Comparison of ENCODE assay signal across 21 cellular contexts in genomic region chr1:224732367-224733006, GRCh38.
A peak's percentile ranks its signal among the peaks of the same experiment; 100 is the strongest.
DNase-seq lines count a peak whose midpoint lies in the region; ATAC-seq, FAIRE-seq and TF ChIP-seq lines count a peak whose summit lies in the region.
"Had no signal": no experiment of that assay in that cellular context is flagged by ENCODE, and none has a peak within 500 bp of the region (broad histone marks: within the 10 kb centered on the region; RNA-seq: fewer than 3 reads in every experiment).

No MANE protein-coding gene starts in this region.

- H3K9me3 ChIP-seq in HepG2 (ENCODE audit: low read length), result no peaks in the 10 kb centered on the region
- H3K9me3 ChIP-seq: gastroesophageal sphincter, ovary, Peyer's patch, spleen, testis had no signal

- no peak overlapping the region for H2AFZ ChIP-seq in HepG2 (ENCODE audit: low read length)

- FAIRE-seq in HepG2 (lab: Jason Lieb, UNC), result no peak

- TF ChIP-seq EP300 in HepG2 (IDR thresholded peaks at IDR 0.05; ENCODE audit: low read depth in 2 of 2, low read length in 2 of 2) (no peak), HepG2 (CRISPR knock-in tag; IDR thresholded peaks at IDR 0.05; ENCODE audit: borderline replicate concordance) (no peak)

- peaks cover 16% of the 10 kb centered on the region for H3K4me1 ChIP-seq in HepG2 (ENCODE audit: insufficient read depth, low read length)

- H3K27ac ChIP-seq in VCaP (peak overlapping the region; percentile 81), HepG2 (ENCODE audit: extremely low read length, insufficient read depth, low read length) (no peak overlapping the region)
- H3K27ac ChIP-seq: ovary, Peyer's patch, testis had no signal

- no peak overlapping the region for H3K9ac ChIP-seq in HepG2 (ENCODE audit: insufficient read depth, low read depth, low read length)

- DNase-seq in ELF-1 (ENCODE audit: low read depth, low spot score) (peak; percentile 52), HepG2 (ENCODE audit: low spot score) (peak; percentile 3), renal cortical epithelial cell (ENCODE audit: low read depth) (peak; percentile 45), SKM-1 (lab: John Stamatoyannopoulos, UW; ENCODE audit: unreplicated experiment) (no peak), UCSD-AML1 (lab: John Stamatoyannopoulos, UW; ENCODE audit: unreplicated experiment) (no peak)
- DNase-seq: activated CD4-positive, CD25-positive, alpha-beta regulatory T cell treated with anti-CD3 and anti-CD28 coated beads, Interleukin-2, amount 50 U/mL, for 72 hours; activated CD8-positive, alpha-beta memory T cell treated with anti-CD3 and anti-CD28 coated beads for 24 hours; activated naive CD8-positive, alpha-beta T cell treated with anti-CD3 and anti-CD28 coated beads, Interleukin-2, amount 50 U/mL, for 24 hours; activated T-cell treated with anti-CD3 and anti-CD28 coated beads, Interleukin-2, amount 50 U/mL, for 48 hours; CD8-positive, alpha-beta T cell; dermis blood vessel endothelial cell; KG1; NCI-H226; ovary; Peyer's patch; spleen had no signal

- H3K36me3 ChIP-seq in HepG2 (replicated peaks in 1 of 2; ENCODE audit: control insufficient read depth in 1 of 2, insufficient read depth in 2 of 2, low read length in 2 of 2), result no peaks in the 10 kb centered on the region
- H3K36me3 ChIP-seq: gastroesophageal sphincter, ovary, Peyer's patch, spleen had no signal

- CTCF ChIA-PET in HepG2 (lab: Yijun Ruan, JAX; ENCODE audit: low intra/inter-chr PET ratio, low total read pairs), result no interaction called here

- H3K4me3 ChIP-seq in HepG2 (replicated peaks in 1 of 3; ENCODE audit: insufficient read depth in 1 of 3, low read depth in 2 of 3, low read length in 3 of 3), result peak overlapping the region in 1 of 3 experiments; percentile 32; a peak in 1 of 6 replicates
- H3K4me3 ChIP-seq: gastroesophageal sphincter, ovary, Peyer's patch, spleen, testis had no signal

- no peaks in the 10 kb centered on the region for H4K20me1 ChIP-seq in HepG2 (ENCODE audit: insufficient read depth, low read length)

- BruUV-seq in HepG2 (replicated peaks; lab: Mats Ljungman, UMichigan), result no TSS peak

- TF ChIP-seq CTCF in VCaP (conservative IDR thresholded peaks at IDR 0.05), result no peak
- no peak for TF ChIP-seq CTCF in HepG2 (CRISPR knock-in tag; IDR thresholded peaks at IDR 0.05)

- TF ChIP-seq RAD21 in HepG2 (CRISPR knock-in tag; IDR thresholded peaks at IDR 0.05), result no peak

- TF ChIP-seq POLR2A in HepG2 (IDR thresholded peaks at IDR 0.05; ENCODE audit: insufficient read depth in 1 of 2, low read depth in 2 of 2, low read length in 2 of 2), result no peak

- H3K4me2 ChIP-seq in HepG2 (ENCODE audit: low read depth, low read length), result peak overlapping the region; percentile 59

- 16% methylated on average over 7 of the region's 10 CpGs for WGBS in HepG2 (ENCODE audit: low lambda C conversion rate)

- in situ Hi-C loops in HepG2 (cut with HindIII; ENCODE audit: extremely low pct_ligation_motif_present, low pct_unique_long_range_greater_than_20kb), result no loop called here

- intact Hi-C loops in HepG2 (cut with micrococcal nuclease; ENCODE audit: unreplicated experiment), result no loop called here

- POLR2A ChIA-PET in HepG2 (lab: Yijun Ruan, JAX), result no interaction called here

- H3K27me3 ChIP-seq in HepG2 (ENCODE audit: control insufficient read depth in 1 of 2, insufficient read depth in 2 of 2, low read length in 2 of 2), result no peaks in the 10 kb centered on the region; a peak in 1 of 5 replicates
- H3K27me3 ChIP-seq: gastroesophageal sphincter, ovary, Peyer's patch, spleen, testis had no signal

- H3K79me2 ChIP-seq in HepG2 (ENCODE audit: insufficient read depth, low read length), result no peaks in the 10 kb centered on the region

- ATAC-seq in HepG2 (peak; percentile 43; the same call in 1 of the 3 replicates), HG02678 (IDR thresholded peaks at IDR 0.05; ENCODE audit: unreplicated experiment) (no peak), GM19351 (IDR thresholded peaks at IDR 0.05; ENCODE audit: unreplicated experiment) (no peak)
- ATAC-seq: CD8-positive, alpha-beta T cell had no signal

TF ChIP-seq in HepG2, 621 proteins besides CTCF, POLR2A, EP300 and RAD21:
- TF ChIP-seq NR2F6 (IDR thresholded peaks at IDR 0.05) (0 out of 2 replicates have a peak, but pooled peaks have one; percentile 18), NR2F6 (CRISPR knock-in tag; IDR thresholded peaks at IDR 0.05) (peak; percentile 57; the same call in 1 of the 2 replicates), ZNF710 (CRISPR knock-in tag; IDR thresholded peaks at IDR 0.05; ENCODE audit: borderline replicate concordance) (no peak), SAP130 (CRISPR knock-in tag; IDR thresholded peaks at IDR 0.05; ENCODE audit: low read depth) (no peak), KLF13 (CRISPR knock-in tag; IDR thresholded peaks at IDR 0.05) (no peak), RBFOX2 (IDR thresholded peaks at IDR 0.05; ENCODE audit: low read depth, low read length) (no peak)
TF ChIP-seq in HepG2: peak in this region for 1.

Comparison
In these comparisons a context has a peak if more than half of its experiments do, and no peak if none do; other contexts are left out.
1. DNase-seq: peak in ELF-1 (single experiment), HepG2 (single experiment) and renal cortical epithelial cell (single experiment); none in SKM-1 (single experiment) and UCSD-AML1 (single experiment).